1 cellular context compared by ENCODE assay signal in the genomic region with DNA sequence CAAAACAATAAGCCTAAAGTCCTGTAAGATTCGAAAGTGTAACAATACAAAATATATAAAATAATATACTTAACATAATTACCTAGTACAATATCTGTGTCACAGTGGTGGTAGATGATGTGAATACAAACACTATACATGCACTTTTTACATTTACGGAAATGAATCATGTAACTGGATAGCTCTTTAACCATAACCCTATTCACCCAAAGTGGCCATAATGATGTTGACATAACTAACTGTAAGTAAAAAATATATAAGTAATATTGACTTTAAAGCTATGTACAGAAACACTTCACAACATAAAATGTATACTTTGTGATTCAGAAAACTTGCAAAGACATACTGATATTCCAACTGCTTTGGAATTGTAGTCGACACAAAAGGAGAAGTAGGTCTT.
TF ChIP-seq lines count a peak whose summit lies in the region.

No MANE protein-coding gene starts in this region.

TF ChIP-seq in GM23338, 12 proteins besides CTCF, POLR2A, EP300 and RAD21 (continued from another document):
- TF ChIP-seq, protein P1, sequence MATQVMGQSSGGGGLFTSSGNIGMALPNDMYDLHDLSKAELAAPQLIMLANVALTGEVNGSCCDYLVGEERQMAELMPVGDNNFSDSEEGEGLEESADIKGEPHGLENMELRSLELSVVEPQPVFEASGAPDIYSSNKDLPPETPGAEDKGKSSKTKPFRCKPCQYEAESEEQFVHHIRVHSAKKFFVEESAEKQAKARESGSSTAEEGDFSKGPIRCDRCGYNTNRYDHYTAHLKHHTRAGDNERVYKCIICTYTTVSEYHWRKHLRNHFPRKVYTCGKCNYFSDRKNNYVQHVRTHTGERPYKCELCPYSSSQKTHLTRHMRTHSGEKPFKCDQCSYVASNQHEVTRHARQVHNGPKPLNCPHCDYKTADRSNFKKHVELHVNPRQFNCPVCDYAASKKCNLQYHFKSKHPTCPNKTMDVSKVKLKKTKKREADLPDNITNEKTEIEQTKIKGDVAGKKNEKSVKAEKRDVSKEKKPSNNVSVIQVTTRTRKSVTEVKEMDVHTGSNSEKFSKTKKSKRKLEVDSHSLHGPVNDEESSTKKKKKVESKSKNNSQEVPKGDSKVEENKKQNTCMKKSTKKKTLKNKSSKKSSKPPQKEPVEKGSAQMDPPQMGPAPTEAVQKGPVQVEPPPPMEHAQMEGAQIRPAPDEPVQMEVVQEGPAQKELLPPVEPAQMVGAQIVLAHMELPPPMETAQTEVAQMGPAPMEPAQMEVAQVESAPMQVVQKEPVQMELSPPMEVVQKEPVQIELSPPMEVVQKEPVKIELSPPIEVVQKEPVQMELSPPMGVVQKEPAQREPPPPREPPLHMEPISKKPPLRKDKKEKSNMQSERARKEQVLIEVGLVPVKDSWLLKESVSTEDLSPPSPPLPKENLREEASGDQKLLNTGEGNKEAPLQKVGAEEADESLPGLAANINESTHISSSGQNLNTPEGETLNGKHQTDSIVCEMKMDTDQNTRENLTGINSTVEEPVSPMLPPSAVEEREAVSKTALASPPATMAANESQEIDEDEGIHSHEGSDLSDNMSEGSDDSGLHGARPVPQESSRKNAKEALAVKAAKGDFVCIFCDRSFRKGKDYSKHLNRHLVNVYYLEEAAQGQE (IDR thresholded peaks at IDR 0.05; ENCODE audit: unreplicated experiment): no peak
- no peak for TF ChIP-seq JUNB (IDR thresholded peaks at IDR 0.05; ENCODE audit: unreplicated experiment)
